In genomic region chr3:39180183-39180545, GRCh38 we compare ENCODE assay signal across 8 cellular contexts. TPM values are rescaled to one million over a fixed set of nuclear protein-coding genes. Genes with fewer than 3 reads are reported as not detected.
A peak's percentile ranks its signal among the peaks of the same experiment; 100 is the strongest.
DNase-seq lines count a peak whose midpoint lies in the region; ATAC-seq and TF ChIP-seq lines count a peak whose summit lies in the region.

No MANE protein-coding gene starts in this region.

- peaks cover 20 to 40% (median 30%) of the 10 kb centered on the region in 4 donors for H3K4me1 Mint-ChIP-seq in CD4-positive, CD25-positive, alpha-beta regulatory T cell
- peaks cover 54% of the 10 kb centered on the region for H3K4me1 Mint-ChIP-seq in neural progenitor cell

- peak in 1 of 3 donors; percentile 13 for DNase-seq in CD4-positive, CD25-positive, alpha-beta regulatory T cell
- DNase-seq in NT2/D1 (ENCODE audit: low read depth, low spot score), result no peak
- no peak for DNase-seq in effector memory CD4-positive, alpha-beta T cell
- DNase-seq in neural progenitor cell (ENCODE audit: low spot score), result no peak
- DNase-seq in GM10248 (ENCODE audit: extremely low spot score), result no peak
- DNase-seq in HPDE6-E6E7 (ENCODE audit: extremely low spot score), result no peak
- no peak for DNase-seq in NCI-H1105 (lab: John Stamatoyannopoulos, UW)
- DNase-seq in posterior cingulate gyrus, result no peak

- peak overlapping the region in 2 of 3 donors; percentile 90 to 94 for H3K27ac Mint-ChIP-seq in CD4-positive, CD25-positive, alpha-beta regulatory T cell
- H3K27ac Mint-ChIP-seq in neural progenitor cell, result peak overlapping the region; percentile 68

- H3K27ac ChIP-seq in CD4-positive, CD25-positive, alpha-beta regulatory T cell (ENCODE audit: insufficient read depth, low read length, poor library complexity, severe bottlenecking), result peak overlapping the region; percentile 58
- H3K27ac ChIP-seq in effector memory CD4-positive, alpha-beta T cell (ENCODE audit: insufficient read depth, low read length, poor library complexity, severe bottlenecking), result peak overlapping the region; percentile 60
- no peak overlapping the region for H3K27ac ChIP-seq in neural progenitor cell

- H3K9ac ChIP-seq in NT2/D1 (ENCODE audit: insufficient read length, low read depth), result peak overlapping the region; percentile 67
- no peak overlapping the region for H3K9ac ChIP-seq in neural progenitor cell

- peak overlapping the region; percentile 81 for H2AFZ ChIP-seq in neural progenitor cell (replicated peaks)

- no peaks in the 10 kb centered on the region for H3K36me3 Mint-ChIP-seq in CD4-positive, CD25-positive, alpha-beta regulatory T cell
- H3K36me3 Mint-ChIP-seq in neural progenitor cell, result no peaks in the 10 kb centered on the region

- ATAC-seq in CD4-positive, CD25-positive, alpha-beta regulatory T cell (ENCODE audit: low read depth in 2 of 2), result no peak

- TF ChIP-seq CTCF in neural progenitor cell (IDR thresholded peaks at IDR 0.05), result no peak
- no peak for TF ChIP-seq CTCF in GM10248 (IDR thresholded peaks at IDR 0.05; ENCODE audit: control extremely low read depth, extremely low read depth, low read depth, missing control alignments)

- H3K4me3 Mint-ChIP-seq in CD4-positive, CD25-positive, alpha-beta regulatory T cell, result peak overlapping the region; percentile 72 to 90 (median 78)
- peak overlapping the region; percentile 85 for H3K4me3 Mint-ChIP-seq in neural progenitor cell

- H3F3A ChIP-seq in neural progenitor cell (ENCODE audit: low read depth), result peaks cover 31% of the 10 kb centered on the region

- no peaks in the 10 kb centered on the region for H3K36me3 ChIP-seq in CD4-positive, CD25-positive, alpha-beta regulatory T cell (ENCODE audit: control insufficient read depth, insufficient read depth, low read length)
- H3K36me3 ChIP-seq in NT2/D1 (ENCODE audit: insufficient read depth, insufficient read length, low read length) (no peaks in the 10 kb centered on the region), neural progenitor cell (no peaks in the 10 kb centered on the region)
- H3K36me3 ChIP-seq in effector memory CD4-positive, alpha-beta T cell (ENCODE audit: control insufficient read depth, insufficient read depth, low read length), result no peaks in the 10 kb centered on the region

- no peaks in the 10 kb centered on the region for H3K27me3 ChIP-seq in CD4-positive, CD25-positive, alpha-beta regulatory T cell (ENCODE audit: control insufficient read depth, insufficient read depth, low read length)
- H3K27me3 ChIP-seq in NT2/D1 (ENCODE audit: insufficient read depth, insufficient read length), result peaks cover 20% of the 10 kb centered on the region
- no peaks in the 10 kb centered on the region for H3K27me3 ChIP-seq in effector memory CD4-positive, alpha-beta T cell (replicated peaks; ENCODE audit: control insufficient read depth, insufficient read depth, low read length, poor library complexity, severe bottlenecking)
- peaks cover 17% of the 10 kb centered on the region for H3K27me3 ChIP-seq in neural progenitor cell

- H3K4me1 ChIP-seq in CD4-positive, CD25-positive, alpha-beta regulatory T cell (ENCODE audit: control insufficient read depth, insufficient read depth, low read length, poor library complexity, severe bottlenecking), result peaks cover 34% of the 10 kb centered on the region
- H3K4me1 ChIP-seq in NT2/D1 (ENCODE audit: insufficient read depth, insufficient read length) (peaks cover 14% of the 10 kb centered on the region), neural progenitor cell (peaks cover 23% of the 10 kb centered on the region)
- peaks cover 24% of the 10 kb centered on the region for H3K4me1 ChIP-seq in effector memory CD4-positive, alpha-beta T cell (ENCODE audit: control insufficient read depth, insufficient read depth, low read length, poor library complexity, severe bottlenecking)

- intact Hi-C loops in posterior cingulate gyrus (cut with DNase I), result loop anchor here (10.0 kb wide), 1 partner anchor 75 kb away; the partner anchor contains the start of genes GORASP1 and TTC21A

- H4K20me1 ChIP-seq in neural progenitor cell (ENCODE audit: low read depth), result no peaks in the 10 kb centered on the region

- H3K9me3 ChIP-seq in CD4-positive, CD25-positive, alpha-beta regulatory T cell (ENCODE audit: control insufficient read depth in 2 of 2, low read length in 2 of 2), result no peaks in the 10 kb centered on the region
- H3K9me3 ChIP-seq in NT2/D1 (ENCODE audit: insufficient read depth, low read length) (no peaks in the 10 kb centered on the region), neural progenitor cell (ENCODE audit: low read depth) (no peaks in the 10 kb centered on the region)
- no peaks in the 10 kb centered on the region for H3K9me3 ChIP-seq in effector memory CD4-positive, alpha-beta T cell (ENCODE audit: control insufficient read depth, low read length)

- POLR2A ChIA-PET in GM10248 (lab: Yijun Ruan, JAX), result no interaction called here

- peak overlapping the region; percentile 63 for H3K4me3 ChIP-seq in CD4-positive, CD25-positive, alpha-beta regulatory T cell (ENCODE audit: low read depth, low read length)
- peak overlapping the region; percentile 44 for H3K4me3 ChIP-seq in NT2/D1 (ENCODE audit: insufficient read length, low read depth)
- H3K4me3 ChIP-seq in effector memory CD4-positive, alpha-beta T cell (ENCODE audit: insufficient read depth, low read depth, low read length, poor library complexity, severe bottlenecking), result peak overlapping the region; percentile 41
- H3K4me3 ChIP-seq in neural progenitor cell, result peak overlapping the region; percentile 62

- CTCF ChIA-PET in GM10248 (lab: Yijun Ruan, JAX), result interaction anchor here (1.5 to 1.9 kb wide), 2 partner anchors 10 to 53 kb away, joined by 6 to 12 read pairs; no protein-coding TSS in a partner anchor

- H3K9me3 Mint-ChIP-seq in CD4-positive, CD25-positive, alpha-beta regulatory T cell, result peaks cover 0 to 1% (median 0%) of the 10 kb centered on the region in 7 donors
- H3K9me3 Mint-ChIP-seq in neural progenitor cell, result no peaks in the 10 kb centered on the region

- H3K4me2 ChIP-seq in neural progenitor cell, result peak overlapping the region; percentile 94

- no peaks in the 10 kb centered on the region for H3K27me3 Mint-ChIP-seq in CD4-positive, CD25-positive, alpha-beta regulatory T cell
- peaks cover 9% of the 10 kb centered on the region for H3K27me3 Mint-ChIP-seq in neural progenitor cell (ENCODE audit: insufficient read depth, low read depth)

- no peaks in the 10 kb centered on the region for H3K79me2 ChIP-seq in neural progenitor cell (ENCODE audit: low read depth)

RNA-seq across cellular contexts. Expression of gene XIRP1, which starts 12.2 kb away (rescaled TPM):
- not detected for total RNA-seq in CD4-positive, CD25-positive, alpha-beta regulatory T cell
- polyA plus RNA-seq in CD4-positive, CD25-positive, alpha-beta regulatory T cell, result not detected
- not detected in 2 replicates for total RNA-seq in neural progenitor cell (ENCODE audit: low replicate concordance)

RNA-seq across cellular contexts. Expression of gene CSRNP1, which starts 26.8 kb away (rescaled TPM):
- total RNA-seq in CD4-positive, CD25-positive, alpha-beta regulatory T cell, result 300 TPM
- 10 to 100 TPM; 12.5 to 24.1 (median 14.7) TPM for polyA plus RNA-seq in CD4-positive, CD25-positive, alpha-beta regulatory T cell
- total RNA-seq in neural progenitor cell (ENCODE audit: low replicate concordance), result 1.9 and 6.5 TPM in 2 replicates

Comparison
In these comparisons a context has a peak if more than half of its experiments do, and no peak if none do; other contexts are left out.
1. RNA of gene CSRNP1, which starts 26.8 kb away (total RNA-seq): 300 TPM in CD4-positive, CD25-positive, alpha-beta regulatory T cell (single experiment); 1.9 to 6.5 TPM in neural progenitor cell; every median in the first group is over 10 times any median in the second.
2. Peak in every context shown above with its lines, with median percentiles within 50 percentile points of each other: H3K4me3 ChIP-seq.